Comparison of ENCODE assay signal across 8 cellular contexts in the genomic region with DNA sequence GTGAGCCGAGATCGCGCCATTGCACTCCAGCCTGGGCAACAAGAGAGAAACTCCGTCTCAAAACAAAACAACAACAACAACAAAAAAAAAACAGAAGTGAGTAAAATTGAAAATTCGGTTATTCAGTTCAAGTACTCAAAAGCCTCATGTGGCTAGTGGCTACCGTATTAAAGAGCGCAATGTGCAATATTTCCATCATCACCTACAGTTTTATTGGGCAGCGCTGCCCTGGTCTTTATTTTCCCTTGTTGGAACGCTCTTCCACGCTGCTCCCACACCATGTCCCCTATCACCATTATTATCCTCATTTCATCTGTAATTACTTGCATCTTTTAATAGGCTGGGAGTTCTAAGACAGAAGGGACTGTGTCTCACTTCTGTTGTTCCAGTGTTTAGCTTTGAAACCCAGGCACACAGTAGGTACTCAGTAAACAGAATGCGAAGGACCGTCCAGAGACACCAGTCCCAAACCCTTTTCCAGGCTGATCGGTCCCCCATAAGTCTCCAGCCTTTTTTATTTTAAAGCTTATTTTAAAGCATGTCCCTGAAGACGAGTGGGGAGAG. TPM values are rescaled to one million over a fixed set of nuclear protein-coding genes. Genes with fewer than 3 reads are reported as not detected.
A peak's percentile ranks its signal among the peaks of the same experiment; 100 is the strongest.
DNase-seq lines count a peak whose midpoint lies in the region; ATAC-seq and TF ChIP-seq lines count a peak whose summit lies in the region.

No MANE protein-coding gene starts in this region.

- H3K9ac ChIP-seq in HUES64 (ENCODE audit: low read depth, low read length): peak overlapping the region; percentile 98
- peak overlapping the region; percentile 61 to 68 for H3K9ac ChIP-seq in duodenal mucosa (ENCODE audit: low read depth in 1 of 2, low read length in 2 of 2)

- peak overlapping the region; percentile 49 for H3K27ac Mint-ChIP-seq in CD4-positive, alpha-beta T cell
- no peak overlapping the region for H3K27ac Mint-ChIP-seq in nephron progenitor cell

- 61% methylated on average over 13 of the region's 14 CpGs for WGBS in HUES64

- H3K36me3 Mint-ChIP-seq in CD4-positive, alpha-beta T cell (ENCODE audit: low read depth): peaks cover 8% of the 10 kb centered on the region
- H3K36me3 Mint-ChIP-seq in nephron progenitor cell (ENCODE audit: low read depth): peaks cover 9% of the 10 kb centered on the region

- CTCF ChIA-PET in CD4-positive, alpha-beta T cell (lab: Charles Lee): interaction anchor here (1.0 to 1.6 kb wide), 3 partner anchors 11 to 969 kb away, joined by 3 to 5 read pairs (median 5); no protein-coding TSS in a partner anchor

- POLR2A ChIA-PET in CD4-positive, alpha-beta T cell (lab: Charles Lee): interaction anchor here (1.0 to 3.1 kb wide), 9 partner anchors 10 to 339 kb away, joined by 3 to 21 read pairs (median 5); partner anchors contain the start of genes DPP8, INTS14, RAB11A and RNU5B-1

- peak overlapping the region; percentile 87 for H3K4me3 Mint-ChIP-seq in CD4-positive, alpha-beta T cell
- H3K4me3 Mint-ChIP-seq in nephron progenitor cell: peak overlapping the region; percentile 72

- H3K27me3 ChIP-seq in CD4-positive, alpha-beta T cell (ENCODE audit: control insufficient read depth, insufficient read depth, low read length): no peaks in the 10 kb centered on the region
- H3K27me3 ChIP-seq in HUES64 (ENCODE audit: insufficient read depth, low read length) (no peaks in the 10 kb centered on the region), duodenal mucosa (ENCODE audit: control insufficient read depth in 1 of 2, insufficient read depth in 2 of 2, low read length in 2 of 2) (no peaks in the 10 kb centered on the region)

- intact Hi-C loops in CD4-positive, alpha-beta T cell (cut with DNase I, micrococcal nuclease): loop anchor here (1.0 kb wide), 1 partner anchor 13 kb away; the partner anchor contains the start of gene DPP8 (in 2 of the 2)

- peaks cover 30% of the 10 kb centered on the region for H3K4me1 Mint-ChIP-seq in CD4-positive, alpha-beta T cell (ENCODE audit: low read depth)
- H3K4me1 Mint-ChIP-seq in nephron progenitor cell: peaks cover 52% of the 10 kb centered on the region

- peak overlapping the region; percentile 8 for H3K27ac ChIP-seq in CD4-positive, alpha-beta T cell (ENCODE audit: low read depth, low read length)
- H3K27ac ChIP-seq in HUES64 (ENCODE audit: low read depth, low read length) (no peak overlapping the region; the same call in 1 of the 2 replicates), duodenal mucosa (ENCODE audit: low read depth, low read length) (peak overlapping the region; percentile 54)

- no peaks in the 10 kb centered on the region for H3K9me3 Mint-ChIP-seq in CD4-positive, alpha-beta T cell
- H3K9me3 Mint-ChIP-seq in nephron progenitor cell: no peaks in the 10 kb centered on the region

- H3K4me3 ChIP-seq in HUES64 (ENCODE audit: low read length) (peak overlapping the region; percentile 90), duodenal mucosa (ENCODE audit: low read depth in 1 of 2, low read length in 2 of 2) (peak overlapping the region; percentile 91 to 92)

- no peaks in the 10 kb centered on the region for H3K27me3 Mint-ChIP-seq in CD4-positive, alpha-beta T cell
- peaks cover 5% of the 10 kb centered on the region for H3K27me3 Mint-ChIP-seq in nephron progenitor cell (ENCODE audit: low read depth, poor library complexity)

- peaks cover 5% of the 10 kb centered on the region; the same call in 1 of the 2 replicates for H3K36me3 ChIP-seq in HUES64 (ENCODE audit: insufficient read depth, low read length)
- no peaks in the 10 kb centered on the region for H3K36me3 ChIP-seq in duodenal mucosa (ENCODE audit: control insufficient read depth in 1 of 2, insufficient read depth in 2 of 2, low read length in 2 of 2)

- DNase-seq in CD4-positive, alpha-beta T cell: no peak
- no peak for DNase-seq in nephron progenitor cell
- DNase-seq in NCI-H1694 treated with DMSO at 0.1 percent for 48 hours (lab: John Stamatoyannopoulos, UW): no peak
- no peak for DNase-seq in dermis blood vessel endothelial cell
- DNase-seq in cerebellar cortex (ENCODE audit: low spot score): no peak
- DNase-seq in NOMO-1 treated with dmso at 0.1 percent for 144 hours (lab: John Stamatoyannopoulos, UW; ENCODE audit: unreplicated experiment): no peak

- H3K4me1 ChIP-seq in HUES64 (ENCODE audit: insufficient read depth, low read length) (peaks cover 33% of the 10 kb centered on the region), duodenal mucosa (ENCODE audit: control insufficient read depth in 1 of 2, insufficient read depth in 2 of 2, low read length in 2 of 2) (peaks cover 13 to 14% of the 10 kb centered on the region in 2 donors)

- ATAC-seq in CD4-positive, alpha-beta T cell (ENCODE audit: poor library complexity): no peak

- TF ChIP-seq CTCF in CD4-positive, alpha-beta T cell (IDR thresholded peaks at IDR 0.05): no peak
- TF ChIP-seq CTCF in nephron progenitor cell (IDR thresholded peaks at IDR 0.05): no peak

- no peaks in the 10 kb centered on the region for H3K9me3 ChIP-seq in CD4-positive, alpha-beta T cell (ENCODE audit: control insufficient read depth, low read length)
- H3K9me3 ChIP-seq in HUES64 (ENCODE audit: insufficient read depth, low read depth, low read length) (no peaks in the 10 kb centered on the region), duodenal mucosa (ENCODE audit: control insufficient read depth in 1 of 2, low read length in 2 of 2) (no peaks in the 10 kb centered on the region)

RNA-seq across cellular contexts. Expression of gene HACD3, which starts 0.4 kb away (rescaled TPM):
- 10 to 100 TPM; 13.9 to 14.1 TPM for total RNA-seq in CD4-positive, alpha-beta T cell
- 139 TPM for polyA plus RNA-seq in HUES64 (2013, experiment 1 of 2)
- polyA plus RNA-seq in HUES64 (2013, experiment 2 of 2): 159 TPM
- 93.1 and 105 TPM in 2 replicates for total RNA-seq in dermis blood vessel endothelial cell

RNA-seq across cellular contexts. Expression of gene DPP8, which starts 12.3 kb away (rescaled TPM):
- total RNA-seq in CD4-positive, alpha-beta T cell: 10 to 100 TPM; 41.2 to 45.4 TPM
- polyA plus RNA-seq in HUES64 (2013, experiment 1 of 2): 13.0 TPM
- polyA plus RNA-seq in HUES64 (2013, experiment 2 of 2): 16.7 TPM
- 63.5 and 63.9 TPM in 2 replicates for total RNA-seq in dermis blood vessel endothelial cell
